ENCODE assay signal across 19 cellular contexts in genomic region chr12:34204830-34205285, GRCh38.
DNase-seq lines count a peak whose midpoint lies in the region; ATAC-seq and TF ChIP-seq lines count a peak whose summit lies in the region.
"Had no signal": no experiment of that assay in that cellular context is flagged by ENCODE, and none has a peak within 500 bp of the region (broad histone marks: within the 10 kb centered on the region; RNA-seq: fewer than 3 reads in every experiment).

No MANE protein-coding gene starts in this region.

- H3K36me3 ChIP-seq in BLaER1 (no peaks in the 10 kb centered on the region), HEK293 (ENCODE audit: control insufficient read depth in 2 of 2, insufficient read depth in 1 of 2, low read length in 2 of 2) (no peaks in the 10 kb centered on the region), esophagus muscularis mucosa (no peaks in the 10 kb centered on the region), vagina (no peaks in the 10 kb centered on the region)

- peak; percentile 71 to 82 for ATAC-seq in stimulated activated naive B cell treated with anti-CD40 and anti-IgM and Interleukin-4, amounts not matched to agents 10 μg/mL and 1 μg/mL and 100 μg/mL, for 72 hours (replicated peaks)
- ATAC-seq in GM18861 (IDR thresholded peaks at IDR 0.05; ENCODE audit: unreplicated experiment) = no peak
- ATAC-seq: CD8-positive, alpha-beta T cell; HCT116; Panc1 had no signal

- no peak overlapping the region for H3K27ac Mint-ChIP-seq in stimulated activated naive B cell treated with anti-CD40 and anti-IgM and Interleukin-4, amounts not matched to agents 10 μg/mL and 1 μg/mL and 100 μg/mL, for 72 hours
- H3K27ac Mint-ChIP-seq: CD8-positive, alpha-beta T cell had no signal

- H3K4me1 ChIP-seq in BLaER1 = peaks cover 19% of the 10 kb centered on the region
- no peaks in the 10 kb centered on the region for H3K4me1 ChIP-seq in HEK293 (ENCODE audit: control insufficient read depth, insufficient read depth, low read length)
- H3K4me1 ChIP-seq in esophagus muscularis mucosa = no peaks in the 10 kb centered on the region
- H3K4me1 ChIP-seq in vagina = no peaks in the 10 kb centered on the region

- TF ChIP-seq CTCF in HEK293 (tag by site-specific recombination; IDR thresholded peaks at IDR 0.05) (no peak), esophagus muscularis mucosa (IDR thresholded peaks at IDR 0.05) (no peak), vagina (IDR thresholded peaks at IDR 0.05) (no peak)

- peak; percentile 81 for DNase-seq in esophagus muscularis mucosa (ENCODE audit: extremely low spot score)
- DNase-seq in stimulated activated naive B cell treated with anti-CD40 and anti-IgM and Interleukin-4, amounts not matched to agents 10 μg/mL and 1 μg/mL and 100 μg/mL, for 72 hours = peak; percentile 23
- DNase-seq in NCI-H1930 (lab: John Stamatoyannopoulos, UW) = no peak
- DNase-seq in vagina (ENCODE audit: extremely low spot score in 2 of 2) = no peak
- DNase-seq: CD8-positive, alpha-beta T cell; DND-41; GOT3; Kasumi-1; NCI-H1417; NCI-H1694 treated with DMSO at 0.1 percent for 48 hours; NCI-H2227 treated with DMSO at 0.1 percent for 48 hours; NCI-H524; NCI-H774; NK-92 treated with Interleukin-12 subunit alpha and Interleukin-12 subunit beta, amount 100 ng/mL, for 24 hours had no signal

- TF ChIP-seq POLR2A in esophagus muscularis mucosa (IDR thresholded peaks at IDR 0.05; ENCODE audit: low read depth) (no peak), vagina (IDR thresholded peaks at IDR 0.05) (no peak)

- 0 out of 2 replicates have a peak overlapping the region, but pooled peaks have one; percentile 13 for H3K27ac ChIP-seq in BLaER1
- no peak overlapping the region for H3K27ac ChIP-seq in HEK293 (ENCODE audit: extremely low read depth, low read depth, low read length)
- no peak overlapping the region for H3K27ac ChIP-seq in esophagus muscularis mucosa (replicated peaks in 1 of 4)
- H3K27ac ChIP-seq in vagina = no peak overlapping the region

- intact Hi-C loops in esophagus muscularis mucosa (cut with DNase I) (no loop called here), vagina (cut with DNase I) (no loop called here)

- no peak overlapping the region for H3K4me3 ChIP-seq in BLaER1
- no peak overlapping the region for H3K4me3 ChIP-seq in HEK293 (ENCODE audit: low read depth, low read length)
- H3K4me3 ChIP-seq in esophagus muscularis mucosa = no peak overlapping the region
- no peak overlapping the region for H3K4me3 ChIP-seq in vagina

- H3K9me3 Mint-ChIP-seq in stimulated activated naive B cell treated with anti-CD40 and anti-IgM and Interleukin-4, amounts not matched to agents 10 μg/mL and 1 μg/mL and 100 μg/mL, for 72 hours = peaks cover 0 to 4% of the 10 kb centered on the region in 2 donors
- H3K9me3 Mint-ChIP-seq: CD8-positive, alpha-beta T cell had no signal

- H3K9me3 ChIP-seq in BLaER1 (no peaks in the 10 kb centered on the region), HEK293 (ENCODE audit: control insufficient read depth, insufficient read depth, low read depth, low read length) (no peaks in the 10 kb centered on the region), esophagus muscularis mucosa (peaks cover 0 to 7% (median 0%) of the 10 kb centered on the region in 4 donors), vagina (no peaks in the 10 kb centered on the region)

- POLR2A ChIA-PET in HEK293 (lab: Yijun Ruan, JAX) = no interaction called here

- no peaks in the 10 kb centered on the region for H4K20me1 ChIP-seq in BLaER1

- CTCF ChIA-PET in HEK293 (lab: Yijun Ruan, JAX) = no interaction called here

- peaks cover 7% of the 10 kb centered on the region in 2 donors for H3K36me3 Mint-ChIP-seq in stimulated activated naive B cell treated with anti-CD40 and anti-IgM and Interleukin-4, amounts not matched to agents 10 μg/mL and 1 μg/mL and 100 μg/mL, for 72 hours
- H3K36me3 Mint-ChIP-seq: CD8-positive, alpha-beta T cell had no signal

- H3K9ac ChIP-seq in BLaER1 = no peak overlapping the region

- peaks cover 14 to 29% of the 10 kb centered on the region in 2 donors for H3K4me1 Mint-ChIP-seq in stimulated activated naive B cell treated with anti-CD40 and anti-IgM and Interleukin-4, amounts not matched to agents 10 μg/mL and 1 μg/mL and 100 μg/mL, for 72 hours

- H3K27me3 ChIP-seq in BLaER1 = no peaks in the 10 kb centered on the region
- H3K27me3 ChIP-seq in esophagus muscularis mucosa = peaks cover 0 to 4% (median 0%) of the 10 kb centered on the region in 4 donors
- no peaks in the 10 kb centered on the region for H3K27me3 ChIP-seq in vagina

- no peak for TF ChIP-seq EP300 in esophagus muscularis mucosa (IDR thresholded peaks at IDR 0.05)

- no peaks in the 10 kb centered on the region for H3K27me3 Mint-ChIP-seq in stimulated activated naive B cell treated with anti-CD40 and anti-IgM and Interleukin-4, amounts not matched to agents 10 μg/mL and 1 μg/mL and 100 μg/mL, for 72 hours

- WGBS in esophagus muscularis mucosa = 87% methylated on average over 4 of the region's 12 CpGs

- H3K4me3 Mint-ChIP-seq in stimulated activated naive B cell treated with anti-CD40 and anti-IgM and Interleukin-4, amounts not matched to agents 10 μg/mL and 1 μg/mL and 100 μg/mL, for 72 hours = peak overlapping the region in 1 of 2 donors; percentile 16
- H3K4me3 Mint-ChIP-seq: CD8-positive, alpha-beta T cell had no signal

- H3K4me2 ChIP-seq in BLaER1 = peak overlapping the region; percentile 62

TF ChIP-seq in HEK293, 187 proteins besides CTCF, POLR2A, EP300 and RAD21:
- TF ChIP-seq KLF1 (tag by site-specific recombination; IDR thresholded peaks at IDR 0.05) = peak; percentile 77
- TF ChIP-seq GLI2 (tag by site-specific recombination; IDR thresholded peaks at IDR 0.05; ENCODE audit: borderline replicate concordance, low read depth) = no peak

Comparison
In these comparisons a context has a peak if more than half of its experiments do, and no peak if none do; other contexts are left out.
1. DNase-seq: peak in esophagus muscularis mucosa (single experiment) and stimulated activated naive B cell treated with anti-CD40 and anti-IgM and Interleukin-4, amounts not matched to agents 10 μg/mL and 1 μg/mL and 100 μg/mL, for 72 hours (single experiment); none in NCI-H1930 (0 of 2) and vagina (0 of 2).